8 cellular contexts compared by ENCODE assay signal in genomic region chr5:43313854-43314457, GRCh38. TPM values are rescaled to one million over a fixed set of nuclear protein-coding genes. Genes with fewer than 3 reads are reported as not detected.
A peak's percentile ranks its signal among the peaks of the same experiment; 100 is the strongest.
DNase-seq lines count a peak whose midpoint lies in the region; ATAC-seq, FAIRE-seq and TF ChIP-seq lines count a peak whose summit lies in the region.

No MANE protein-coding gene starts in this region.

- H3K4me1 ChIP-seq in GM12878 (ENCODE audit: control insufficient read depth, insufficient read depth, low read length) (peaks cover 6% of the 10 kb centered on the region), mesendoderm (ENCODE audit: control insufficient read depth, low read depth, low read length) (peaks cover 10% of the 10 kb centered on the region)

- RAD21 ChIA-PET in GM12878 (lab: Charles Lee; ENCODE audit: unreplicated experiment): interaction anchor here (0.9 to 3.8 kb wide), 12 partner anchors 11 to 322 kb away, joined by 3 to 38 read pairs (median 5); partner anchors contain the start of genes TMEM267 and ZNF131

- no peak overlapping the region for H4K8ac ChIP-seq in mesendoderm (ENCODE audit: low read depth, low read length)

- TF ChIP-seq EP300 in GM12878 (IDR thresholded peaks at IDR 0.05; ENCODE audit: borderline replicate concordance in 1 of 2, control insufficient read depth in 1 of 2, low read depth in 2 of 2, low read length in 2 of 2): no peak

- DNase-seq in DMS79 (lab: John Stamatoyannopoulos, UW) (peak; percentile 68), NCI-H128 (lab: John Stamatoyannopoulos, UW; ENCODE audit: unreplicated experiment) (peak; percentile 50), GM12878 (ENCODE audit: low read depth, low spot score) (no peak), mesendoderm (no peak), islet precursor cell (no peak)

- in situ Hi-C loops in GM12878 (cut with MboI): no loop called here

- H3K36me3 ChIP-seq in GM12878 (ENCODE audit: control insufficient read depth in 2 of 2, insufficient read depth in 2 of 2, low read length in 1 of 2) (peaks cover 0 to 7% of the 10 kb centered on the region in 2 experiments; a peak in 1 of 4 replicates), mesendoderm (ENCODE audit: control insufficient read depth, insufficient read depth, low read length) (peaks cover 2% of the 10 kb centered on the region)

- H2BK120ac ChIP-seq in mesendoderm (ENCODE audit: low read depth, low read length): peak overlapping the region; percentile 98

- H3K9ac ChIP-seq in GM12878 (ENCODE audit: control insufficient read depth, insufficient read depth, low read length) (peak overlapping the region; percentile 25; the same call in 1 of the 2 replicates), mesendoderm (ENCODE audit: low read length) (no peak overlapping the region)

- H2AFZ ChIP-seq in GM12878 (ENCODE audit: control insufficient read depth, low read depth, low read length): peak overlapping the region; percentile 86

- H3K4me3 ChIP-seq in GM12878 (peak overlapping the region; percentile 27; the same call in 1 of the 2 replicates), mesendoderm (ENCODE audit: low read length) (no peak overlapping the region)

- peak overlapping the region; percentile 97 for H3K18ac ChIP-seq in mesendoderm (ENCODE audit: low read length)

- FAIRE-seq in GM12878 (lab: Jason Lieb, UNC): no peak

- 50% methylated on average over 8 of the region's 8 CpGs for WGBS in GM12878 (ENCODE audit: insufficient coverage, insufficient replicate concordance, low lambda C conversion rate, missing lambda C conversion rate)
- no CpG with 5 or more reads among the region's 8 CpGs for WGBS in mesendoderm (ENCODE audit: extremely low coverage, insufficient coverage, low lambda C conversion rate)

- peak overlapping the region; percentile 98 for H3K4ac ChIP-seq in mesendoderm (ENCODE audit: low read depth, low read length)

- ATAC-seq in GM12878: no peak
- ATAC-seq in GM21447 (IDR thresholded peaks at IDR 0.05; ENCODE audit: unreplicated experiment): no peak
- ATAC-seq in HG02970 (IDR thresholded peaks at IDR 0.05; ENCODE audit: low FRiP score, unreplicated experiment): no peak
- no peak for ATAC-seq in HG03432 (IDR thresholded peaks at IDR 0.05; ENCODE audit: unreplicated experiment)

- peak overlapping the region; percentile 31 for H3K56ac ChIP-seq in mesendoderm (ENCODE audit: low read length)

- no peaks in the 10 kb centered on the region; the same call in 1 of the 3 replicates for H3K9me3 ChIP-seq in GM12878 (replicated peaks; ENCODE audit: control insufficient read depth, insufficient read depth, low read length)

- TSS peak; percentile 87 for BruUV-seq in GM12878 (replicated peaks; lab: Mats Ljungman, UMichigan)

- H4K20me1 ChIP-seq in GM12878 (ENCODE audit: control insufficient read depth, insufficient read depth): no peaks in the 10 kb centered on the region

- H2AK5ac ChIP-seq in mesendoderm (ENCODE audit: low read length): peak overlapping the region; percentile 2

- CTCF ChIA-PET in GM12878 (lab: Yijun Ruan, JAX): interaction anchor here (0.8 to 4.4 kb wide), 10 partner anchors 10 to 272 kb away, joined by 3 to 34 read pairs (median 6); partner anchors contain the start of genes TMEM267 and ZNF131

- SMC1A ChIA-PET in GM12878 (lab: Charles Lee; ENCODE audit: uncharacterized antibody, unreplicated experiment): interaction anchor here (0.7 to 3.9 kb wide), 10 partner anchors 11 to 273 kb away, joined by 3 to 20 read pairs (median 7); partner anchors contain the start of gene TMEM267

- peak overlapping the region; percentile 55 for H2BK5ac ChIP-seq in mesendoderm (ENCODE audit: low read length)

- no peaks in the 10 kb centered on the region for H3K79me1 ChIP-seq in mesendoderm (ENCODE audit: low read length)

- intact Hi-C loops in GM12878 (cut with micrococcal nuclease; ENCODE audit: unreplicated experiment): loop anchor here (2.0 to 5.0 kb wide), 6 partner anchors 168 to 322 kb away; partner anchors contain the start of genes NNT, TMEM267 and ZNF131

- no peak for TF ChIP-seq CTCF in GM12878 (IDR thresholded peaks at IDR 0.05 in 2 of 3, conservative IDR thresholded peaks at IDR 0.05 in 1 of 3; ENCODE audit: control insufficient read depth in 2 of 3, extremely low read depth in 1 of 3, insufficient read depth in 1 of 3, low read depth in 3 of 3, low read length in 3 of 3)

- H3K79me2 ChIP-seq in GM12878 (ENCODE audit: control insufficient read depth, insufficient read depth, low read length): peaks cover 43% of the 10 kb centered on the region
- peaks cover 43% of the 10 kb centered on the region for H3K79me2 ChIP-seq in mesendoderm (ENCODE audit: control insufficient read depth, insufficient read depth, low read length)

- H3K27me3 ChIP-seq in GM12878 (replicated peaks in 1 of 2; ENCODE audit: control insufficient read depth in 2 of 2, insufficient read depth in 2 of 2, low read length in 1 of 2) (no peaks in the 10 kb centered on the region), mesendoderm (ENCODE audit: insufficient read depth, low read length, poor library complexity) (no peaks in the 10 kb centered on the region)

- POLR2A ChIA-PET in GM12878 (lab: Charles Lee): interaction anchor here (0.5 to 4.1 kb wide), 12 partner anchors 10 to 709 kb away, joined by 3 to 46 read pairs (median 6); partner anchors contain the start of genes TMEM267 and ZNF131

- no peak overlapping the region for H3K23ac ChIP-seq in mesendoderm (ENCODE audit: low read length)

- H3K4me2 ChIP-seq in GM12878 (ENCODE audit: control insufficient read depth, insufficient read depth) (peak overlapping the region; percentile 68), mesendoderm (ENCODE audit: low read length) (no peak overlapping the region)

- no peak overlapping the region for H2BK15ac ChIP-seq in mesendoderm (replicated peaks; ENCODE audit: low read depth)

- H3K27ac ChIP-seq in GM12878 (ENCODE audit: control insufficient read depth, insufficient read depth): peak overlapping the region; percentile 82
- H3K27ac ChIP-seq in mesendoderm (ENCODE audit: low read depth, low read length): peak overlapping the region; percentile 62

- TF ChIP-seq POLR2A in GM12878 (IDR thresholded peaks at IDR 0.05; ENCODE audit: low read depth, low read length): no peak

- no peak for TF ChIP-seq RAD21 in GM12878 (IDR thresholded peaks at IDR 0.05; ENCODE audit: insufficient read depth, low read depth, low read length)

- H4K5ac ChIP-seq in mesendoderm (ENCODE audit: low read length): no peak overlapping the region

TF ChIP-seq in GM12878, 131 proteins besides CTCF, POLR2A, EP300 and RAD21 (continues in another document):
- TF ChIP-seq, protein P1, sequence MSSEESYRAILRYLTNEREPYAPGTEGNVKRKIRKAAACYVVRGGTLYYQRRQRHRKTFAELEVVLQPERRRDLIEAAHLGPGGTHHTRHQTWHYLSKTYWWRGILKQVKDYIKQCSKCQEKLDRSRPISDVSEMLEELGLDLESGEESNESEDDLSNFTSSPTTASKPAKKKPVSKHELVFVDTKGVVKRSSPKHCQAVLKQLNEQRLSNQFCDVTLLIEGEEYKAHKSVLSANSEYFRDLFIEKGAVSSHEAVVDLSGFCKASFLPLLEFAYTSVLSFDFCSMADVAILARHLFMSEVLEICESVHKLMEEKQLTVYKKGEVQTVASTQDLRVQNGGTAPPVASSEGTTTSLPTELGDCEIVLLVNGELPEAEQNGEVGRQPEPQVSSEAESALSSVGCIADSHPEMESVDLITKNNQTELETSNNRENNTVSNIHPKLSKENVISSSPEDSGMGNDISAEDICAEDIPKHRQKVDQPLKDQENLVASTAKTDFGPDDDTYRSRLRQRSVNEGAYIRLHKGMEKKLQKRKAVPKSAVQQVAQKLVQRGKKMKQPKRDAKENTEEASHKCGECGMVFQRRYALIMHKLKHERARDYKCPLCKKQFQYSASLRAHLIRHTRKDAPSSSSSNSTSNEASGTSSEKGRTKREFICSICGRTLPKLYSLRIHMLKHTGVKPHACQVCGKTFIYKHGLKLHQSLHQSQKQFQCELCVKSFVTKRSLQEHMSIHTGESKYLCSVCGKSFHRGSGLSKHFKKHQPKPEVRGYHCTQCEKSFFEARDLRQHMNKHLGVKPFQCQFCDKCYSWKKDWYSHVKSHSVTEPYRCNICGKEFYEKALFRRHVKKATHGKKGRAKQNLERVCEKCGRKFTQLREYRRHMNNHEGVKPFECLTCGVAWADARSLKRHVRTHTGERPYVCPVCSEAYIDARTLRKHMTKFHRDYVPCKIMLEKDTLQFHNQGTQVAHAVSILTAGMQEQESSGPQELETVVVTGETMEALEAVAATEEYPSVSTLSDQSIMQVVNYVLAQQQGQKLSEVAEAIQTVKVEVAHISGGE (CRISPR knock-in tag; IDR thresholded peaks at IDR 0.05): no peak
- TF ChIP-seq, protein P2, sequence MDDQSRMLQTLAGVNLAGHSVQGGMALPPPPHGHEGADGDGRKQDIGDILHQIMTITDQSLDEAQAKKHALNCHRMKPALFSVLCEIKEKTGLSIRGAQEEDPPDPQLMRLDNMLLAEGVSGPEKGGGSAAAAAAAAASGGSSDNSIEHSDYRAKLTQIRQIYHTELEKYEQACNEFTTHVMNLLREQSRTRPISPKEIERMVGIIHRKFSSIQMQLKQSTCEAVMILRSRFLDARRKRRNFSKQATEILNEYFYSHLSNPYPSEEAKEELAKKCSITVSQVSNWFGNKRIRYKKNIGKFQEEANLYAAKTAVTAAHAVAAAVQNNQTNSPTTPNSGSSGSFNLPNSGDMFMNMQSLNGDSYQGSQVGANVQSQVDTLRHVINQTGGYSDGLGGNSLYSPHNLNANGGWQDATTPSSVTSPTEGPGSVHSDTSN (IDR thresholded peaks at IDR 0.05; ENCODE audit: insufficient replicate concordance, low read depth, low read length): no peak

RNA-seq across cellular contexts. Expression of gene HMGCS1, which starts 0.7 kb away (rescaled TPM):
- total RNA-seq in GM12878 (2013; cell fraction: nucleolus; rRNA removed): 281 and 289 TPM in 2 replicates
- total RNA-seq in GM12878 (2014; rRNA removed) (62.5 and 76.2 TPM in 2 replicates), GM12878 (2014; rRNA removed; fragmentation: Illumina TruSeq; extraction: Trizol) (123 and 137 TPM in 2 replicates), GM12878 (2021) (131 and 142 TPM in 2 replicates)
- polyA plus RNA-seq in GM12878 (2011; ENCODE audit: low read depth): 24.3 TPM
- polyA plus RNA-seq in GM12878 (2011; rRNA removed) (193 and 302 TPM in 2 replicates), GM12878 (2014; fragmentation: Illumina TruSeq; extraction: Trizol) (185 and 250 TPM in 2 replicates), GM12878 (2014; fragmentation: Nextera tagmentation; extraction: Ambion mirVana) (10 to 100 TPM; 74.9 to 94.1 TPM), GM12878 (2014; rRNA removed) (103 and 140 TPM in 2 replicates), GM12878 (2016; fragmentation: Nextera tagmentation; extraction: Ambion mirVana) (10 to 100 TPM; 24.0 to 26.8 TPM)
- polyA plus RNA-seq in GM12878 (2011; cell fraction: cytosol; rRNA removed): 64.6 and 75.4 TPM in 2 replicates
- 182 and 213 TPM in 2 replicates for polyA plus RNA-seq in GM12878 (2011; cell fraction: nucleus; rRNA removed)
- polyA plus RNA-seq in GM12878 (2012): 38.9 and 82.7 TPM in 2 replicates
- 159 and 212 TPM in 2 replicates for polyA minus RNA-seq in GM12878 (2011; rRNA and poly(A)+ RNA removed)
- polyA minus RNA-seq in GM12878 (2011; cell fraction: cytosol; rRNA and poly(A)+ RNA removed): 62.0 and 67.2 TPM in 2 replicates
- polyA minus RNA-seq in GM12878 (2011; cell fraction: nucleus; rRNA and poly(A)+ RNA removed): 134 and 186 TPM in 2 replicates
- 293 TPM for polyA plus RNA-seq in mesendoderm (2013, experiment 1 of 2)
- 302 TPM for polyA plus RNA-seq in mesendoderm (2013, experiment 2 of 2)

Comparison
In these comparisons a context has a peak if more than half of its experiments do, and no peak if none do; other contexts are left out.
1. DNase-seq: peak in DMS79 (single experiment) and NCI-H128 (single experiment); none in GM12878 (single experiment), mesendoderm (single experiment) and islet precursor cell (single experiment).